In genomic region chr11:86990520-86990919, GRCh38 we compare ENCODE assay signal across 11 cellular contexts. TPM values are rescaled to one million over a fixed set of nuclear protein-coding genes. Genes with fewer than 3 reads are reported as not detected.
DNase-seq lines count a peak whose midpoint lies in the region; ATAC-seq and TF ChIP-seq lines count a peak whose summit lies in the region.
"Had no signal": no experiment of that assay in that cellular context is flagged by ENCODE, and none has a peak within 500 bp of the region (broad histone marks: within the 10 kb centered on the region; RNA-seq: fewer than 3 reads in every experiment).

No MANE protein-coding gene starts in this region.

- no TSS peak for BruUV-seq in A673 (replicated peaks; lab: Mats Ljungman, UMichigan)

- H3K27me3 Mint-ChIP-seq in HFFc6 (ENCODE audit: insufficient read depth) = no peaks in the 10 kb centered on the region; the same call in 1 of the 2 replicates

- CTCF ChIA-PET in A673 (lab: Charles Lee) = no interaction called here

- H3K4me3 Mint-ChIP-seq in HFFc6 = 0 out of 2 replicates have a peak overlapping the region, but pooled peaks have one; percentile 0

- no peaks in the 10 kb centered on the region for H3K27me3 ChIP-seq in A673 (replicated peaks; ENCODE audit: insufficient read depth, low read depth, low read length, poor library complexity)

- no peaks in the 10 kb centered on the region for H3K9me3 Mint-ChIP-seq in HFFc6
- H3K9me3 Mint-ChIP-seq: brain had no signal

- DNase-seq in A673 (ENCODE audit: low spot score) = peak; percentile 90
- DNase-seq in HFFc6 = peak; percentile 39
- peak; percentile 82 for DNase-seq in amniotic epithelial cell (ENCODE audit: low read depth)
- peak; percentile 50 for DNase-seq in iPS DF 19.7 (ENCODE audit: low read depth, low spot score)
- DNase-seq in hypothalamus (lab: John Stamatoyannopoulos, UW) = no peak
- no peak for DNase-seq in left lobe of liver (ENCODE audit: low spot score)
- DNase-seq in G401 (ENCODE audit: low spot score) = no peak
- DNase-seq: BE2C had no signal

- no peaks in the 10 kb centered on the region for H3K36me3 ChIP-seq in A673 (ENCODE audit: insufficient read depth, low read length, poor library complexity, severe bottlenecking)
- H3K36me3 ChIP-seq: BE2C had no signal

- POLR2A ChIA-PET in A673 (lab: Charles Lee; ENCODE audit: low non-redundant PET) = no interaction called here

- peaks cover 17% of the 10 kb centered on the region for H3K4me1 Mint-ChIP-seq in HFFc6 (ENCODE audit: low read depth)

- ATAC-seq in left lobe of liver (no peak), HG03460 (IDR thresholded peaks at IDR 0.05; ENCODE audit: unreplicated experiment) (no peak)

- intact Hi-C loops in A673 (cut with micrococcal nuclease; ENCODE audit: unreplicated experiment) = loop anchor here (5.0 kb wide), 3 partner anchors 33 to 302 kb away; partner anchors contain the start of gene FZD4

- no peak overlapping the region for H3K27ac Mint-ChIP-seq in HFFc6

- TF ChIP-seq CTCF in A673 (conservative IDR thresholded peaks at IDR 0.05; ENCODE audit: low read depth, low read length) = no peak
- TF ChIP-seq CTCF in HFFc6 (IDR thresholded peaks at IDR 0.05) = no peak

- peak overlapping the region; percentile 25 for H3K4me3 ChIP-seq in A673 (ENCODE audit: low read depth, low read length, poor library complexity, severe bottlenecking)

- H3K36me3 Mint-ChIP-seq in HFFc6 (ENCODE audit: low read depth) = no peaks in the 10 kb centered on the region
- H3K36me3 Mint-ChIP-seq: brain had no signal

- peaks cover 81% of the 10 kb centered on the region for H3K4me1 ChIP-seq in A673 (ENCODE audit: insufficient read depth, low read length, poor library complexity, severe bottlenecking)
- H3K4me1 ChIP-seq: BE2C had no signal

- no peaks in the 10 kb centered on the region for H3K9me3 ChIP-seq in A673 (ENCODE audit: low read depth, low read length, poor library complexity, severe bottlenecking)
- H3K9me3 ChIP-seq: BE2C had no signal

- H3K27ac ChIP-seq in A673 (ENCODE audit: low read depth, low read length, poor library complexity, severe bottlenecking) = peak overlapping the region; percentile 88
- H3K27ac ChIP-seq: KMS-11 had no signal

- in situ Hi-C loops in G401 (cut with HindIII; ENCODE audit: low sequenced_read_pairs) = no loop called here

RNA-seq across cellular contexts. Expression of gene FZD4, which starts 35.3 kb away (rescaled TPM):
- total RNA-seq in A673 (2021) (82.7 and 89.1 TPM in 2 replicates), left lobe of liver (15.8 TPM)
- total RNA-seq in HFFc6 (2021; fragmentation: NEBNext Ultra II Directional; extraction: Animal tissue kit (Norgen Biotek cat#: 25700)) = 10 to 100 TPM; 11.0 to 13.8 (median 12.7) TPM
- 4.6 and 4.7 TPM in 2 replicates for total RNA-seq in G401 (2014; rRNA removed; shearing (Covaris generic))

RNA-seq across cellular contexts. Expression of gene TMEM135, which starts 47.2 kb away (rescaled TPM):
- total RNA-seq in A673 (2021) (70.3 and 86.7 TPM in 2 replicates), left lobe of liver (18.2 TPM)
- total RNA-seq in HFFc6 (2021; fragmentation: NEBNext Ultra II Directional; extraction: Animal tissue kit (Norgen Biotek cat#: 25700)) = 10 to 100 TPM; 13.1 to 28.3 (median 20.5) TPM
- total RNA-seq in G401 (2014; rRNA removed; shearing (Covaris generic)) = 67.1 and 83.3 TPM in 2 replicates

Comparison
In these comparisons a context has a peak if more than half of its experiments do, and no peak if none do; other contexts are left out.
1. DNase-seq: peak in A673 (single experiment), HFFc6 (single experiment), amniotic epithelial cell (single experiment) and iPS DF 19.7 (single experiment); none in hypothalamus (0 of 51), left lobe of liver (single experiment) and G401 (single experiment).